In genomic region chr13:60654405-60654804, GRCh38 we compare ENCODE assay signal across 1 cellular context.
TF ChIP-seq lines count a peak whose summit lies in the region.

No MANE protein-coding gene starts in this region.

TF ChIP-seq in GM23338, 12 proteins besides CTCF, POLR2A, EP300 and RAD21 (continued from another document):
- no peak for TF ChIP-seq POLR2AphosphoS5 (IDR thresholded peaks at IDR 0.05; ENCODE audit: low read depth)
